ENCODE assay signal across 18 cellular contexts in the genomic region with DNA sequence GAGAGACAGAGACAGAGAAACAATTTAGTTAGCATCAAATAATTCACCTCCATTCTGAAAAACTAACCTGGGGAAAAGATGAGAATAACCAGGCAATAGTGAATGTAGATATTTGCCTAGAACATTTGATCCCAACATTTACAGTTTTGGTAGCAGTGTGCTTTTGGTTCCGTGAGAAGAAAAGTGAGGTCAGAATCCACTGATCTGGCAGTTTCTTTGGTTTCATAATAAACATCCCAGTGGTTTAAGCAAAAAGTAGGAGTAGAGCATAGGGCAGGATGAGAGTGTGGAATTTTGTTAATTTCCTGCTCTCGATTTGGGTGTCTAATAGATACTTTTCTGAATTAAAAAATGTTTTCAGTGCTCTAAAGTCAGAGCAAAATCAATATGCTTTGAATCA.
DNase-seq lines count a peak whose midpoint lies in the region; ATAC-seq and TF ChIP-seq lines count a peak whose summit lies in the region.
"Had no signal": no experiment of that assay in that cellular context is flagged by ENCODE, and none has a peak within 500 bp of the region (broad histone marks: within the 10 kb centered on the region; RNA-seq: fewer than 3 reads in every experiment).

No MANE protein-coding gene starts in this region.

- H3K4me1 Mint-ChIP-seq in T-helper 17 cell, result no peaks in the 10 kb centered on the region
- H3K4me1 Mint-ChIP-seq: CD4-positive, CD25-positive, alpha-beta regulatory T cell; CD8-positive, alpha-beta memory T cell had no signal

- H3K9me3 ChIP-seq in osteoblast (ENCODE audit: low read depth, low read length), result no peaks in the 10 kb centered on the region
- H3K9me3 ChIP-seq in T-helper 17 cell (ENCODE audit: control insufficient read depth, low read length, poor library complexity, severe bottlenecking), result no peaks in the 10 kb centered on the region
- H3K9me3 ChIP-seq: BE2C had no signal

- no peaks in the 10 kb centered on the region for H3K27me3 Mint-ChIP-seq in T-helper 17 cell
- H3K27me3 Mint-ChIP-seq: CD4-positive, CD25-positive, alpha-beta regulatory T cell; CD8-positive, alpha-beta memory T cell had no signal

- H3K36me3 Mint-ChIP-seq in T-helper 17 cell (ENCODE audit: low read depth), result no peaks in the 10 kb centered on the region
- H3K36me3 Mint-ChIP-seq: CD4-positive, CD25-positive, alpha-beta regulatory T cell; CD8-positive, alpha-beta memory T cell had no signal

- in situ Hi-C loops in GM13976 (cut with MboI; ENCODE audit: low sequenced_read_pairs, unreplicated experiment), result no loop called here

- no peaks in the 10 kb centered on the region for H3K79me2 ChIP-seq in osteoblast (ENCODE audit: insufficient read depth, low read length)

- H3K4me1 ChIP-seq in osteoblast (ENCODE audit: insufficient read depth, low read length), result no peaks in the 10 kb centered on the region
- H3K4me1 ChIP-seq: BE2C had no signal

- ATAC-seq in left lobe of liver (peak; percentile 80), GM18858 (IDR thresholded peaks at IDR 0.05; ENCODE audit: unreplicated experiment) (no peak), T-helper 17 cell (no peak), HG02642 (IDR thresholded peaks at IDR 0.05; ENCODE audit: poor library complexity, unreplicated experiment) (no peak)

- no peaks in the 10 kb centered on the region for H3K36me3 ChIP-seq in osteoblast (ENCODE audit: insufficient read depth, low read length)
- H3K36me3 ChIP-seq: BE2C had no signal

- DNase-seq in LHCN-M2 (ENCODE audit: low read depth) (peak; percentile 8), choroid plexus epithelial cell (ENCODE audit: low read depth) (peak; percentile 33), left lobe of liver (ENCODE audit: low spot score) (no peak), osteoblast (ENCODE audit: insufficient read length, low spot score, missing footprints) (no peak), GM13976 (ENCODE audit: low spot score) (no peak), T-helper 17 cell (no peak)
- DNase-seq: ACHN; BE2C; C1 segment of cervical spinal cord; CD4-positive, CD25-positive, alpha-beta regulatory T cell; CD8-positive, alpha-beta memory T cell; COR-L47; DMS 273 treated with DMSO at 0.1 percent for 48 hours; DMS79; GDM1; H9 had no signal

- H4K20me1 ChIP-seq in osteoblast (ENCODE audit: insufficient read depth, low read length), result no peaks in the 10 kb centered on the region

- H3K27ac Mint-ChIP-seq in T-helper 17 cell, result no peak overlapping the region
- H3K27ac Mint-ChIP-seq: CD4-positive, CD25-positive, alpha-beta regulatory T cell; CD8-positive, alpha-beta memory T cell; H9 had no signal

- H3K27me3 ChIP-seq in osteoblast (ENCODE audit: insufficient read depth, low read length), result no peaks in the 10 kb centered on the region
- H3K27me3 ChIP-seq: BE2C had no signal

- no peak overlapping the region for H3K4me3 ChIP-seq in choroid plexus epithelial cell (ENCODE audit: low read depth, low read length)
- H3K4me3 ChIP-seq in osteoblast (ENCODE audit: insufficient read depth, low read length), result no peak overlapping the region

- no peak overlapping the region for H3K27ac ChIP-seq in osteoblast (ENCODE audit: low read depth, low read length)

- H2AFZ ChIP-seq in osteoblast (ENCODE audit: low read length), result peak overlapping the region; percentile 2

- no peak overlapping the region for H3K4me2 ChIP-seq in osteoblast (ENCODE audit: insufficient read depth, low read length)

- no peak overlapping the region for H3K4me3 Mint-ChIP-seq in T-helper 17 cell
- H3K4me3 Mint-ChIP-seq: CD8-positive, alpha-beta memory T cell; H9 had no signal

- no peak for TF ChIP-seq CTCF in choroid plexus epithelial cell (conservative IDR thresholded peaks at IDR 0.05; ENCODE audit: low read depth, low read length)
- TF ChIP-seq CTCF in osteoblast (IDR thresholded peaks at IDR 0.05; ENCODE audit: extremely low read depth, low read depth, low read length), result no peak
- TF ChIP-seq CTCF in GM13976 (IDR thresholded peaks at IDR 0.05; ENCODE audit: borderline replicate concordance, control extremely low read depth, extremely low read depth, insufficient read depth, missing control alignments), result no peak

Comparison
In these comparisons a context has a peak if more than half of its experiments do, and no peak if none do; other contexts are left out.
1. DNase-seq: peak in LHCN-M2 (single experiment) and choroid plexus epithelial cell (single experiment); none in left lobe of liver (single experiment), osteoblast (single experiment), GM13976 (single experiment) and T-helper 17 cell (0 of 3).